ENCODE assay signal across 1 cellular context in genomic region chr3:46558184-46559029, GRCh38.
TF ChIP-seq lines count a peak whose summit lies in the region.

No MANE protein-coding gene starts in this region.

TF ChIP-seq in HepG2, 621 proteins besides CTCF, POLR2A, EP300 and RAD21 (continued from another document and continues in another):
- TF ChIP-seq ZNF574 (CRISPR knock-in tag; IDR thresholded peaks at IDR 0.05) = peak; percentile 49; the same call in 1 of the 2 replicates
- TF ChIP-seq NBN (conservative IDR thresholded peaks at IDR 0.05) = no peak
- TF ChIP-seq PRDM4 (CRISPR knock-in tag; IDR thresholded peaks at IDR 0.05; ENCODE audit: borderline replicate concordance) = no peak
- TF ChIP-seq ZBTB7B (CRISPR knock-in tag; IDR thresholded peaks at IDR 0.05) = no peak
- TF ChIP-seq NFKB2 (CRISPR knock-in tag; IDR thresholded peaks at IDR 0.05; ENCODE audit: borderline replicate concordance) = no peak
- no peak for TF ChIP-seq ZNF503 (CRISPR knock-in tag; IDR thresholded peaks at IDR 0.05)
- no peak for TF ChIP-seq GABPA (IDR thresholded peaks at IDR 0.05; ENCODE audit: low read depth, low read length)
- peak; percentile 37; the same call in 1 of the 2 replicates for TF ChIP-seq GABPA (CRISPR knock-in tag; IDR thresholded peaks at IDR 0.05; ENCODE audit: low read depth)
- no peak for TF ChIP-seq RNF2 (conservative IDR thresholded peaks at IDR 0.05; ENCODE audit: low read depth)
- no peak for TF ChIP-seq NONO (IDR thresholded peaks at IDR 0.05)
- TF ChIP-seq NONO (CRISPR knock-in tag; conservative IDR thresholded peaks at IDR 0.05) = peak; percentile 54; the same call in 1 of the 2 replicates
- 0 out of 2 replicates have a peak, but pooled peaks have one; percentile 79 for TF ChIP-seq ZBTB46 (CRISPR knock-in tag; IDR thresholded peaks at IDR 0.05; ENCODE audit: borderline replicate concordance)
- peak; percentile 47; the same call in 1 of the 2 replicates for TF ChIP-seq ZSCAN9 (CRISPR knock-in tag; IDR thresholded peaks at IDR 0.05; ENCODE audit: borderline replicate concordance)
- 0 out of 2 replicates have a peak, but pooled peaks have one; percentile 14 for TF ChIP-seq ESRRA (CRISPR knock-in tag; IDR thresholded peaks at IDR 0.05; ENCODE audit: low read depth)
- no peak for TF ChIP-seq ZNF563 (CRISPR knock-in tag; IDR thresholded peaks at IDR 0.05)
- peak; percentile 44; the same call in 1 of the 2 replicates for TF ChIP-seq MAX (IDR thresholded peaks at IDR 0.05)
- no peak for TF ChIP-seq TBX3 (IDR thresholded peaks at IDR 0.05; ENCODE audit: borderline replicate concordance)
- TF ChIP-seq HOXA7 (CRISPR knock-in tag; IDR thresholded peaks at IDR 0.05) = no peak
- TF ChIP-seq PTBP1 (IDR thresholded peaks at IDR 0.05; ENCODE audit: low read depth, low read length, poor library complexity, severe bottlenecking) = no peak
- 0 out of 2 replicates have a peak, but pooled peaks have one; percentile 31 for TF ChIP-seq MIER3 (CRISPR knock-in tag; IDR thresholded peaks at IDR 0.05; ENCODE audit: borderline replicate concordance)
- no peak for TF ChIP-seq FOXO4 (CRISPR knock-in tag; conservative IDR thresholded peaks at IDR 0.05)
- no peak for TF ChIP-seq SALL2 (CRISPR knock-in tag; IDR thresholded peaks at IDR 0.05)
- TF ChIP-seq ZFX (CRISPR knock-in tag; IDR thresholded peaks at IDR 0.05; ENCODE audit: low read depth) = peak; percentile 56; the same call in 1 of the 2 replicates
- TF ChIP-seq TMF1 (CRISPR knock-in tag; IDR thresholded peaks at IDR 0.05; ENCODE audit: low read depth) = no peak
- no peak for TF ChIP-seq ZNF343 (CRISPR knock-in tag; IDR thresholded peaks at IDR 0.05)
- no peak for TF ChIP-seq AFF4 (CRISPR knock-in tag; IDR thresholded peaks at IDR 0.05)
- TF ChIP-seq SP4 (CRISPR knock-in tag; IDR thresholded peaks at IDR 0.05) = no peak
- TF ChIP-seq BCL6 (CRISPR knock-in tag; IDR thresholded peaks at IDR 0.05) = no peak
- TF ChIP-seq XBP1 (CRISPR knock-in tag; IDR thresholded peaks at IDR 0.05) = no peak
- no peak for TF ChIP-seq ZXDC (CRISPR knock-in tag; IDR thresholded peaks at IDR 0.05)
- peak; percentile 57; the same call in 1 of the 2 replicates for TF ChIP-seq ZGPAT (CRISPR knock-in tag; IDR thresholded peaks at IDR 0.05)
- no peak for TF ChIP-seq ZNF780A (CRISPR knock-in tag; IDR thresholded peaks at IDR 0.05)
- TF ChIP-seq PHB2 (IDR thresholded peaks at IDR 0.05; ENCODE audit: partially characterized antibody) = no peak
- TF ChIP-seq PCBP2 (optimal IDR thresholded peaks at IDR 0.05; ENCODE audit: low read depth, low read length, poor library complexity, severe bottlenecking) = no peak
- TF ChIP-seq NFE2L1 (CRISPR knock-in tag; IDR thresholded peaks at IDR 0.05; ENCODE audit: borderline replicate concordance) = no peak
- no peak for TF ChIP-seq RAD51 (IDR thresholded peaks at IDR 0.05; ENCODE audit: borderline replicate concordance)
- no peak for TF ChIP-seq FOSL1 (CRISPR knock-in tag; IDR thresholded peaks at IDR 0.05; ENCODE audit: borderline replicate concordance)
- no peak for TF ChIP-seq TRAFD1 (CRISPR knock-in tag; IDR thresholded peaks at IDR 0.05; ENCODE audit: borderline replicate concordance)
- no peak for TF ChIP-seq KDM6A (CRISPR knock-in tag; IDR thresholded peaks at IDR 0.05; ENCODE audit: low read depth)
